Comparison of ENCODE assay signal across 22 cellular contexts in the genomic region with DNA sequence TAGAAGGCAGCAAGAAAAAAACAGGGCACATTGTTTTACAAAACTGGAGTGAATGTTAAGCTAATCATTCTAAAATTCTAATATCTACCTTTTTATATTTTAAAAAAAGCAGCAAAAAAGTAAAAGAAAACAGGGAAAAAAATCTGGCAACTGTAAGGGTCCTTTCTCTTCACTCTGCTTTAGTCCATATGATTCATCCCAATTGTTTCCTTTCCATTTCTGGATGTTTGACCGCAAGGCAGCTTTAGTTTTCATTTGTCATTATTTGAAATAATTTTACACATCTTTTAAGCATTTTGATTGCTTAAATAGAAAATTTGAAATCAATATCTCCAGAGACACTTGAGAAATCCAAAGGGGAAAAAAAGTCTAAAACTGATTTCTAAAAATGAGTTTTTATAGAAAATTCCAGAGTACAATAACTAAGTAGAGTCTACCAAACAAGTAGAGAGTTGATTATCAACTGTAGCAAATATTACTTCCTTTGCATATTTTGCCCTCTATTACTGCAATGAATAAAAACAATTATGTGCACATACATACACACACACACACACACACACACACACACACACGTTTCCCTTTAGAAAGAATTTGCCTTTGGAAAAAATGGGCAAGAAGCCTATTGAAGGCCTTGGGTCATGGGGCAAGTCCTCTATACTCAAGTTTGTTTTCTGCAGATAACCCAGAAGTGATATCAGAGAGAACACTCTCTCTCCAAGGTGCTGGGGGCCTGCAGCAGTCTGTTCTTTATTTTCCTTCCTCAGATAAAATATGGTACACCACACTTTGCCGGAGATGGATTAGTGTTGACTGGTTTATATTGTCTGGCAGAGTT.
"Had no signal": no experiment of that assay in that cellular context is flagged by ENCODE, and none has a peak within 500 bp of the region (broad histone marks: within the 10 kb centered on the region; RNA-seq: fewer than 3 reads in every experiment).

No MANE protein-coding gene starts in this region.

- H3K4me1 ChIP-seq: right atrium auricular region, transverse colon had no signal

- H3K27me3 ChIP-seq: body of pancreas, right atrium auricular region, suprapubic skin, transverse colon, vagina had no signal

- ATAC-seq: activated naive CD4-positive, alpha-beta T cell treated with anti-CD3 and anti-CD28 coated beads, Interleukin-2, amount 50 U/mL, for 72 hours; activated T-cell treated with anti-CD3 and anti-CD28 coated beads, Interleukin-2, amount 50 U/mL, for 72 hours; body of pancreas; effector memory CD8-positive, alpha-beta T cell; left cardiac atrium; mucosa of descending colon had no signal

- H3K27ac ChIP-seq: body of pancreas, epithelial cell of prostate, right atrium auricular region, suprapubic skin, transverse colon, vagina had no signal

- H3K9me3 ChIP-seq: body of pancreas, mucosa of descending colon, right atrium auricular region, suprapubic skin, transverse colon, vagina had no signal

- H3K36me3 ChIP-seq: right atrium auricular region, suprapubic skin, transverse colon, vagina had no signal

- H3K4me3 ChIP-seq: body of pancreas, mucosa of descending colon, right atrium auricular region, suprapubic skin, transverse colon, vagina had no signal

- DNase-seq: activated CD4-positive, alpha-beta T cell treated with anti-CD3 and anti-CD28 coated beads, Interleukin-2, amount 50 U/mL, for 1 hour; activated CD4-positive, CD25-positive, alpha-beta regulatory T cell treated with anti-CD3 and anti-CD28 coated beads, Interleukin-2, amount 50 U/mL, for 72 hours; activated effector memory CD4-positive, alpha-beta T cell treated with anti-CD3 and anti-CD28 coated beads, Interleukin-2, amount 50 U/mL, for 16 hours; activated T-cell treated with anti-CD3 and anti-CD28 coated beads, Interleukin-2, amount 50 U/mL, for 72 hours; amygdala; body of pancreas; effector memory CD8-positive, alpha-beta T cell; foreskin melanocyte; glutamatergic neuron; hippocampal formation; left cardiac atrium; mesenchymal stem cell; mucosa of descending colon; naive B cell; stimulated activated CD4-positive, alpha-beta T cell treated with anti-CD3 and anti-CD28 coated beads, Interleukin-12 subunit alpha, Interleukin-12 subunit beta, amount 100 ng/mL, for 4 hours; stimulated activated CD4-positive, alpha-beta T cell treated with anti-CD3 and anti-CD28 coated beads, Interleukin-2, amount 100 ng/mL, for 24 hours; transverse colon had no signal
